12 cellular contexts compared by ENCODE assay signal in the genomic region with DNA sequence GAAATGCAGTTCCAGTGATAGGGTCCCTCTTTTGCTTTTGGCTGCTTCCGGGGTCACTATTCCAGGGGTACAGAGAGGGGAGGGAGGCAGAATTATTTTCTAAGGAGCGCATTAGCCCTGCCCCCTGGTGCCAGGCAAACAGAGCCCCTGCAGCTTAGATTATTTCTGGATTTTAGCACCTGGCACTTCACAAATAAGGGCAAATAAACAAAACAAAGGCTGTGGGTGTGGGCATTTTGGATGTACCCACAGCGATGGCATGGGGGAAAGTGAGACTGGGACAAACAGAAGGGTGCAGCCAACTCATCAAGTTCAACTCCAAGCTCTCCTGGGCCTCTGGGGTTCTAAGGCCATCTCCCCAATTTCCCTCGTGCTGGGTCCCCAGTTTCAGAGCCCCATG. TPM values are rescaled to one million over a fixed set of nuclear protein-coding genes. Genes with fewer than 3 reads are reported as not detected.
DNase-seq lines count a peak whose midpoint lies in the region; ATAC-seq and TF ChIP-seq lines count a peak whose summit lies in the region.
"Had no signal": no experiment of that assay in that cellular context is flagged by ENCODE, and none has a peak within 500 bp of the region (broad histone marks: within the 10 kb centered on the region; RNA-seq: fewer than 3 reads in every experiment).

No MANE protein-coding gene starts in this region.

- H3K36me3 ChIP-seq in CD8-positive, alpha-beta T cell (ENCODE audit: insufficient read depth, low read length) = no peaks in the 10 kb centered on the region
- H3K36me3 ChIP-seq: suprapubic skin had no signal

- DNase-seq in CD8-positive, alpha-beta T cell = no peak
- DNase-seq in natural killer cell treated with Interleukin-12 subunit alpha and Interleukin-12 subunit beta and Interleukin-15 and Interleukin-18, amount 100 ng/mL, for 72 hours (ENCODE audit: low spot score) = no peak
- no peak for DNase-seq in naive thymus-derived CD8-positive, alpha-beta T cell
- no peak for DNase-seq in NCI-H146 (lab: John Stamatoyannopoulos, UW)
- DNase-seq: effector CD4-positive, alpha-beta T cell; NCI-H2107 had no signal

- POLR2A ChIA-PET in CD8-positive, alpha-beta T cell (lab: Charles Lee) = interaction anchor here (0.7 to 1.4 kb wide), 4 partner anchors 14 to 27 kb away, joined by 3 to 5 read pairs (median 4); no protein-coding TSS in a partner anchor
- POLR2A ChIA-PET in naive thymus-derived CD8-positive, alpha-beta T cell (lab: Charles Lee) = interaction anchor here (1.1 to 1.4 kb wide), 3 partner anchors 9 to 14 kb away, joined by 3 read pairs; no protein-coding TSS in a partner anchor

- CTCF ChIA-PET in CD8-positive, alpha-beta T cell (lab: Charles Lee) = interaction anchor here (1.1 to 3.3 kb wide), 4 partner anchors 15 to 49 kb away, joined by 3 to 39 read pairs (median 19); no protein-coding TSS in a partner anchor

- peak; percentile 7 for TF ChIP-seq POLR2A in GM10847 (IDR thresholded peaks at IDR 0.05; ENCODE audit: extremely low read depth, insufficient read length)

- H3K4me3 Mint-ChIP-seq in CD8-positive, alpha-beta T cell = peak overlapping the region; percentile 78
- H3K4me3 Mint-ChIP-seq in activated naive CD8-positive, alpha-beta T cell = peak overlapping the region; percentile 82
- H3K4me3 Mint-ChIP-seq in natural killer cell treated with Interleukin-12 subunit alpha and Interleukin-12 subunit beta and Interleukin-15 and Interleukin-18, amount 100 ng/mL, for 72 hours = peak overlapping the region; percentile 99
- peak overlapping the region in 4 of 10 donors; percentile 22 to 83 (median 40) for H3K4me3 Mint-ChIP-seq in naive thymus-derived CD8-positive, alpha-beta T cell

- H3K36me3 Mint-ChIP-seq in CD8-positive, alpha-beta T cell = no peaks in the 10 kb centered on the region
- peaks cover 4% of the 10 kb centered on the region for H3K36me3 Mint-ChIP-seq in activated naive CD8-positive, alpha-beta T cell
- peaks cover 6% of the 10 kb centered on the region for H3K36me3 Mint-ChIP-seq in natural killer cell treated with Interleukin-12 subunit alpha and Interleukin-12 subunit beta and Interleukin-15 and Interleukin-18, amount 100 ng/mL, for 72 hours
- H3K36me3 Mint-ChIP-seq in naive thymus-derived CD8-positive, alpha-beta T cell = no peaks in the 10 kb centered on the region

- intact Hi-C loops in CD8-positive, alpha-beta T cell (cut with DNase I, micrococcal nuclease) = loop anchor here in 1 of 2 experiments (5.0 kb wide), 1 partner anchor 46 kb away; no protein-coding TSS in a partner anchor

- no peaks in the 10 kb centered on the region for H3K27me3 ChIP-seq in CD8-positive, alpha-beta T cell (ENCODE audit: insufficient read depth, low read length)
- H3K27me3 ChIP-seq: suprapubic skin had no signal

- H3K4me1 ChIP-seq in CD8-positive, alpha-beta T cell (ENCODE audit: insufficient read depth, low read length) = peaks cover 75% of the 10 kb centered on the region

- no peak overlapping the region for H3K4me3 ChIP-seq in CD8-positive, alpha-beta T cell (ENCODE audit: low read depth, low read length)
- H3K4me3 ChIP-seq: suprapubic skin had no signal

- H3K4me1 Mint-ChIP-seq in CD8-positive, alpha-beta T cell (ENCODE audit: low read depth) = peaks cover 80% of the 10 kb centered on the region
- H3K4me1 Mint-ChIP-seq in activated naive CD8-positive, alpha-beta T cell (ENCODE audit: low read depth) = peaks cover 75% of the 10 kb centered on the region
- H3K4me1 Mint-ChIP-seq in natural killer cell treated with Interleukin-12 subunit alpha and Interleukin-12 subunit beta and Interleukin-15 and Interleukin-18, amount 100 ng/mL, for 72 hours (ENCODE audit: low read depth in 2 of 2) = peaks cover 72 to 89% of the 10 kb centered on the region in 2 donors
- H3K4me1 Mint-ChIP-seq in naive thymus-derived CD8-positive, alpha-beta T cell = peaks cover 43 to 80% (median 75%) of the 10 kb centered on the region in 4 donors

- no peaks in the 10 kb centered on the region for H3K9me3 Mint-ChIP-seq in CD8-positive, alpha-beta T cell
- no peaks in the 10 kb centered on the region for H3K9me3 Mint-ChIP-seq in activated naive CD8-positive, alpha-beta T cell (ENCODE audit: low read depth)
- H3K9me3 Mint-ChIP-seq in natural killer cell treated with Interleukin-12 subunit alpha and Interleukin-12 subunit beta and Interleukin-15 and Interleukin-18, amount 100 ng/mL, for 72 hours = no peaks in the 10 kb centered on the region
- no peaks in the 10 kb centered on the region for H3K9me3 Mint-ChIP-seq in naive thymus-derived CD8-positive, alpha-beta T cell

- no peaks in the 10 kb centered on the region for H3K27me3 Mint-ChIP-seq in CD8-positive, alpha-beta T cell (ENCODE audit: low read depth)
- H3K27me3 Mint-ChIP-seq in activated naive CD8-positive, alpha-beta T cell = no peaks in the 10 kb centered on the region
- H3K27me3 Mint-ChIP-seq in natural killer cell treated with Interleukin-12 subunit alpha and Interleukin-12 subunit beta and Interleukin-15 and Interleukin-18, amount 100 ng/mL, for 72 hours = no peaks in the 10 kb centered on the region
- peaks cover 0 to 3% (median 0%) of the 10 kb centered on the region in 5 donors for H3K27me3 Mint-ChIP-seq in naive thymus-derived CD8-positive, alpha-beta T cell

- no peak for ATAC-seq in CD8-positive, alpha-beta T cell
- no peak for ATAC-seq in natural killer cell treated with Interleukin-12 subunit alpha and Interleukin-12 subunit beta and Interleukin-15 and Interleukin-18, amount 100 ng/mL, for 72 hours
- no peak for ATAC-seq in HG03520 (IDR thresholded peaks at IDR 0.05; ENCODE audit: unreplicated experiment)
- ATAC-seq in naive thymus-derived CD8-positive, alpha-beta T cell = no peak

- no peak for TF ChIP-seq CTCF in CD8-positive, alpha-beta T cell (IDR thresholded peaks at IDR 0.05)

- H3K9me3 ChIP-seq in CD8-positive, alpha-beta T cell (ENCODE audit: low read length) = no peaks in the 10 kb centered on the region
- H3K9me3 ChIP-seq: suprapubic skin had no signal

- H3K27ac ChIP-seq in CD8-positive, alpha-beta T cell (ENCODE audit: low read depth, low read length) = no peak overlapping the region
- H3K27ac ChIP-seq: suprapubic skin, VCaP had no signal

- peak overlapping the region; percentile 87 for H3K27ac Mint-ChIP-seq in CD8-positive, alpha-beta T cell
- H3K27ac Mint-ChIP-seq in activated naive CD8-positive, alpha-beta T cell = peak overlapping the region; percentile 100
- H3K27ac Mint-ChIP-seq in natural killer cell treated with Interleukin-12 subunit alpha and Interleukin-12 subunit beta and Interleukin-15 and Interleukin-18, amount 100 ng/mL, for 72 hours = peak overlapping the region; percentile 96
- peak overlapping the region in 4 of 10 donors; percentile 28 to 93 (median 64) for H3K27ac Mint-ChIP-seq in naive thymus-derived CD8-positive, alpha-beta T cell

RNA-seq across cellular contexts. Expression of a gene that starts 20.3 kb away (rescaled TPM):
- 1 to 10 TPM; 1.7 to 2.8 TPM for total RNA-seq in CD8-positive, alpha-beta T cell
- 10 to 100 TPM; 12.3 to 55.1 TPM for total RNA-seq in natural killer cell treated with Interleukin-12 subunit alpha and Interleukin-12 subunit beta and Interleukin-15 and Interleukin-18, amount 100 ng/mL, for 72 hours
- total RNA-seq in naive thymus-derived CD8-positive, alpha-beta T cell = 1 to 10 TPM; 1.5 to 1.8 TPM
- 1 to 10 TPM in 1 of 3 donors, not detected in 2; 2.0 TPM for polyA plus RNA-seq in naive thymus-derived CD8-positive, alpha-beta T cell

RNA-seq across cellular contexts. Expression of a gene that starts 28.9 kb away (rescaled TPM):
- not detected for total RNA-seq in CD8-positive, alpha-beta T cell
- not detected for total RNA-seq in natural killer cell treated with Interleukin-12 subunit alpha and Interleukin-12 subunit beta and Interleukin-15 and Interleukin-18, amount 100 ng/mL, for 72 hours
- not detected for total RNA-seq in naive thymus-derived CD8-positive, alpha-beta T cell
- polyA plus RNA-seq in naive thymus-derived CD8-positive, alpha-beta T cell = not detected
- total RNA-seq: mucosa of gallbladder, suprapubic skin had no signal

RNA-seq across cellular contexts. Expression of a gene that starts 41.0 kb away (rescaled TPM):
- not detected for total RNA-seq in CD8-positive, alpha-beta T cell
- total RNA-seq in natural killer cell treated with Interleukin-12 subunit alpha and Interleukin-12 subunit beta and Interleukin-15 and Interleukin-18, amount 100 ng/mL, for 72 hours = not detected
- not detected for total RNA-seq in naive thymus-derived CD8-positive, alpha-beta T cell
- polyA plus RNA-seq in naive thymus-derived CD8-positive, alpha-beta T cell = not detected
- total RNA-seq: mucosa of gallbladder, suprapubic skin had no signal
